17 cellular contexts compared by ENCODE assay signal in the genomic region with DNA sequence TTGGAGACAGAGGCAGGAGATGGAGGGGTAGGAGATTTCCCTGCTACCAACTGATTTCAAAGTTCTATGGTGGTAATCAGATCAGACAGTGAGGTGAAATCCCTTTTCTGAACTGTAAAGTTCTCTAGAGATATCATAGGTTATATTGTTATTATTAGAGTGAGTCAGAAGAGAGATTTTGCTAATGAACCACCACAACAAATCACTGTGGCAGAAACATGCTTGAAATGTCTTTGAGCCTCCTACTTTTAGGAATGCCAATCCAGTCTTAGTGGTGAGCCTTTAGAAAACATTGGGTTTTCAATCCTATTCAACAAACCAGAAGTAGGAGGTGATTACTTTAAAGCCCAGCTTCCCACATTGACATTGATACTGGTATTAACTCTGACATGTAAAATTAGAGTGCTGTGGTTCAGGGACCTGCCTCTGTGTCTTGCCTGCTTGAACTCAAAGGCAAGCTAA.
DNase-seq lines count a peak whose midpoint lies in the region; ATAC-seq and TF ChIP-seq lines count a peak whose summit lies in the region.
"Had no signal": no experiment of that assay in that cellular context is flagged by ENCODE, and none has a peak within 500 bp of the region (broad histone marks: within the 10 kb centered on the region; RNA-seq: fewer than 3 reads in every experiment).

No MANE protein-coding gene starts in this region.

- H3K36me3 ChIP-seq in skeletal muscle satellite cell (ENCODE audit: insufficient read depth, low read length) (no peaks in the 10 kb centered on the region), sigmoid colon (no peaks in the 10 kb centered on the region)
- H3K36me3 ChIP-seq: SJCRH30 had no signal

- in situ Hi-C loops in astrocyte of the spinal cord (cut with HindIII; ENCODE audit: low sequenced_read_pairs), result no loop called here

- TF ChIP-seq EP300 in sigmoid colon (IDR thresholded peaks at IDR 0.05), result no peak

- H3K9ac ChIP-seq in skeletal muscle satellite cell (ENCODE audit: low read depth, low read length), result peak overlapping the region; percentile 28

- peak; percentile 71 for DNase-seq in NCI-H69 (lab: John Stamatoyannopoulos, UW)
- DNase-seq in astrocyte of the spinal cord (ENCODE audit: low read depth, low spot score), result peak; percentile 35
- peak; percentile 9 for DNase-seq in glomerular visceral epithelial cell (ENCODE audit: extremely low spot score)
- DNase-seq in NCI-H1694 treated with DMSO at 0.1 percent for 48 hours (lab: John Stamatoyannopoulos, UW), result no peak
- DNase-seq in NCI-H1417 treated with DMSO at 0.1 percent for 48 hours (lab: John Stamatoyannopoulos, UW), result no peak
- no peak for DNase-seq in sigmoid colon
- DNase-seq: AML-193, COR-L47, HCEC 1CT, Kasumi-1, NCI-H1092 treated with DMSO at 0.1 percent for 48 hours, NCI-H1694, NCI-H2227 treated with DMSO at 0.1 percent for 48 hours, NCI-H510A treated with DMSO at 0.1 percent for 48 hours had no signal

- H3K27ac ChIP-seq in sigmoid colon, result no peak overlapping the region
- H3K27ac ChIP-seq: SJCRH30 had no signal

- H3K4me1 ChIP-seq in skeletal muscle satellite cell (ENCODE audit: control insufficient read depth, insufficient read depth, low read length), result peaks cover 39% of the 10 kb centered on the region
- H3K4me1 ChIP-seq in sigmoid colon, result no peaks in the 10 kb centered on the region

- TF ChIP-seq POLR2A in sigmoid colon (IDR thresholded peaks at IDR 0.05), result no peak

- H3K27me3 ChIP-seq in skeletal muscle satellite cell (ENCODE audit: control insufficient read depth, insufficient read depth, low read length) (no peaks in the 10 kb centered on the region), sigmoid colon (no peaks in the 10 kb centered on the region)
- H3K27me3 ChIP-seq: SJCRH30 had no signal

- TF ChIP-seq CTCF in astrocyte of the spinal cord (IDR thresholded peaks at IDR 0.05; ENCODE audit: low read depth, low read length) (no peak), sigmoid colon (IDR thresholded peaks at IDR 0.05) (no peak)

- H3K4me3 ChIP-seq in astrocyte of the spinal cord (ENCODE audit: low read depth, low read length) (no peak overlapping the region), skeletal muscle satellite cell (ENCODE audit: low read length) (no peak overlapping the region), sigmoid colon (no peak overlapping the region)
- H3K4me3 ChIP-seq: SJCRH30 had no signal

- H3K9me3 ChIP-seq in skeletal muscle satellite cell (replicated peaks; ENCODE audit: low read length) (no peaks in the 10 kb centered on the region), sigmoid colon (peaks cover 0 to 2% (median 0%) of the 10 kb centered on the region in 4 donors)
- H3K9me3 ChIP-seq: SJCRH30 had no signal

- ATAC-seq in GM18498 (IDR thresholded peaks at IDR 0.05; ENCODE audit: unreplicated experiment), result no peak

- intact Hi-C loops in sigmoid colon (cut with DNase I), result no loop called here

- peak overlapping the region; percentile 67 for H3K4me2 ChIP-seq in skeletal muscle satellite cell (ENCODE audit: low read length)

Comparison
In these comparisons a context has a peak if more than half of its experiments do, and no peak if none do; other contexts are left out.
1. DNase-seq: peak in NCI-H69 (single experiment), astrocyte of the spinal cord (single experiment) and glomerular visceral epithelial cell (single experiment); none in NCI-H1694 treated with DMSO at 0.1 percent for 48 hours (single experiment), NCI-H1417 treated with DMSO at 0.1 percent for 48 hours (single experiment) and sigmoid colon (single experiment).